ENCODE assay signal across 8 cellular contexts in the genomic region with DNA sequence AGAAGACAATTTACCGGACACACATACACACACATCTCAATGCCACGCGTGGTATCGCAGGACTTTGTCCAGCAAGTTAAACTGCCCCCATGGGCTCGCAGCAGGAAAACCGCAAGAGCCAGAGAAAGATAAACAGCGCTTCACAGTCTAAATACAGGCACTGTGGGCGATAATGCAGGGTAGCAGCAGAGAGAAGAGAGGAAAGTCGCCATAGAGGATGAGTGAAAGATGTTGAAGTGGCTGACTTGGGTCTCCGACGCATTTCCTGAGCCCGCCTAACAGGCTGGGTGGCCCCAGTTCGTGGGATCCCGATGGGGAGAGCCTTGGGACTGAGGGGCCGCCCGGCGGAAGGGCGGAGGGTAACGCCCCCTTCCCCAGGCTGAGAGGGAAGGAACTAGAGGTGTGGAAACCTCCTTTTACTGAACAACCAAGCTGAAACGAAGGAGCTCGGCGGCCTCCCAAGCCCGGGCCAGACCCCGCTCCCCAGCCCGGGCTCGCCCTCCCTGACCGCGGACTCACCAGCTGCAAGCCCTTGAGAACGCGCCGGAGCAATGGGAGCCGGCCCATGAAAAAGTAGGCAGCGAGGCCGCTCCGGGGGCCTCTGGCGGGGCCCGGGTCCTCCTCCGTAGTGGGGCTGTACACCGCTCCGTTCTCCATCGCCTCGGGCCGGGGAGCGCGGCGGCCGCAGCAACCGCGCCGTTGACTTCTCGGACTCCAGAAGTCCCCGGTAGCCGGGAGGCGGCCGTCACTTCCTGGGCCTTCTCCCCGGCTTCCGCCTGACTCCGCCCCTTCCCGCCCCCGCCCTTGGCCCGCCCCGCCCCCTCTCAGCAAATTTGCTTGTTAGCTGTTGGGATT. TPM values are rescaled to one million over a fixed set of nuclear protein-coding genes. Genes with fewer than 3 reads are reported as not detected.
DNase-seq lines count a peak whose midpoint lies in the region; ATAC-seq and TF ChIP-seq lines count a peak whose summit lies in the region.

A gene with protein sequence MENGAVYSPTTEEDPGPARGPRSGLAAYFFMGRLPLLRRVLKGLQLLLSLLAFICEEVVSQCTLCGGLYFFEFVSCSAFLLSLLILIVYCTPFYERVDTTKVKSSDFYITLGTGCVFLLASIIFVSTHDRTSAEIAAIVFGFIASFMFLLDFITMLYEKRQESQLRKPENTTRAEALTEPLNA (minus strand): TSS at position 764 of the 855 bp plus-strand sequence. CDS start 107 bp downstream, at position 657.

- peaks cover 10 to 47% of the 10 kb centered on the region in 2 donors for H3K4me1 ChIP-seq in left lung

- DNase-seq in AG08396 (ENCODE audit: low spot score) = peak; percentile 95
- DNase-seq in NCI-H510A treated with DMSO at 0.1 percent for 48 hours (lab: John Stamatoyannopoulos, UW) = peak; percentile 43
- DNase-seq in activated CD4-positive, alpha-beta T cell treated with anti-CD3 and anti-CD28 coated beads, Interleukin-2, amount 50 U/mL, for 1 hour = peak; percentile 67
- peak; percentile 73 for DNase-seq in dedifferentiated amniotic fluid mesenchymal stem cell (ENCODE audit: extremely low spot score)
- peak; percentile 88 to 96 for DNase-seq in left lung
- peak; percentile 78 to 79 for DNase-seq in stimulated activated CD4-positive, alpha-beta T cell treated with anti-CD3 and anti-CD28 coated beads, Interleukin-2, amount 100 ng/mL, for 24 hours

- no peak for TF ChIP-seq CTCF in left lung (IDR thresholded peaks at IDR 0.05)

- H3K9me3 ChIP-seq in left lung = no peaks in the 10 kb centered on the region

- H3K4me3 ChIP-seq in left lung = peak within 1 kb of the TSS; percentile 93 to 96

- H3K27me3 ChIP-seq in left lung = no peaks in the 10 kb centered on the region

- H3K27ac ChIP-seq in left lung = peak within 1 kb of the TSS; percentile 94 to 100

- no peaks in the 10 kb centered on the region for H3K36me3 ChIP-seq in left lung

- intact Hi-C loops in left lung (cut with DNase I) = no loop called here

- ATAC-seq in GM18868 (IDR thresholded peaks at IDR 0.05; ENCODE audit: unreplicated experiment) (peak; percentile 78), HG03103 (IDR thresholded peaks at IDR 0.05; ENCODE audit: low read depth, unreplicated experiment) (peak; percentile 68), left lung (peak; percentile 96)

RNA-seq across cellular contexts. Expression of the gene that starts here (rescaled TPM):
- total RNA-seq in left lung = 10 to 100 TPM; 67.9 to 83.8 TPM

Comparison
In these comparisons a context has a peak if more than half of its experiments do, and no peak if none do; other contexts are left out.
1. Peak in every context shown above with its lines: DNase-seq, ATAC-seq, H3K4me3 ChIP-seq and H3K27ac ChIP-seq.
2. DNase-seq: peak in every context shown above with its lines; median percentile 95 in AG08396; 92 in left lung; 78 in stimulated activated CD4-positive, alpha-beta T cell treated with anti-CD3 and anti-CD28 coated beads, Interleukin-2, amount 100 ng/mL, for 24 hours; 73 in dedifferentiated amniotic fluid mesenchymal stem cell; 67 in activated CD4-positive, alpha-beta T cell treated with anti-CD3 and anti-CD28 coated beads, Interleukin-2, amount 50 U/mL, for 1 hour; 43 in NCI-H510A treated with DMSO at 0.1 percent for 48 hours.